In the genomic region with DNA sequence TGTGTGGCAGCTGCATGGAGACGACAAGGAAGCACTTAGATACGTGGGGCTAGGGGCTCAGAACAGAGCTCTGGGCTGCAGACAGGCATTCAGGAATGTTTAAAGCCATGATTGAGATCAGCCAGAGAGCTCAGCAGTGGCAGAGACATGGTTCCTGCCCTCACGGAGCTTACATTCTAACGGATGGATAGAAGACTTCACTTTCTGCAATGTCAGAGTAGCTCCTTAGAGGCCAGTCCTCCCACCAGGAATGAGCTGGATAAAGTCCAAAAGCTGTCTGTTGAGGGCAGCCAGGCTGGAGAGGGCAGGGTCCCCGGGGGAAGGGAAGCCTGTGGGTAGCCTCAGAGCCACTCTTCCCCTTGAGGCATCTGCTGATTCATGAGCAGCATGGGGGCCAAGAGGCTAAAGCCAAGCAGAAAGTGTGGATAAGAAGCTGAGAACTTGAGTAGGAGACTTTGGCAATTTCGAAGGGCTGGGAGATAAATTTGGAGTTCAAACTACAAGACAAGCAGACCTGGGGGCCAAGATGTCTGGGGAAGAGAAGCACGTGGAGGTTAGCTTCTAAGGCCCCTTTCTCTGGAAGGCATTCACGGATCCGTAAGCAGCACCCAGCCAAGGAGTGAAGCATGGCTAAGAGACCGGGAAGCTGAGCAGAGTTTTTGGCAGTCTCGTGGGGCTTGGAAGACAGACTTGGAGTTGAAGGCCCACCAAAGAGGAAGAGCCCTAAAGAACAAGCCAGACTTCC, we compare ENCODE assay signal across 23 cellular contexts. TPM values are rescaled to one million over a fixed set of nuclear protein-coding genes. Genes with fewer than 3 reads are reported as not detected.
DNase-seq lines count a peak whose midpoint lies in the region; ATAC-seq and TF ChIP-seq lines count a peak whose summit lies in the region.
"Had no signal": no experiment of that assay in that cellular context is flagged by ENCODE, and none has a peak within 500 bp of the region (broad histone marks: within the 10 kb centered on the region; RNA-seq: fewer than 3 reads in every experiment).

No MANE protein-coding gene starts in this region.

- H3K9ac ChIP-seq in H9 (ENCODE audit: extremely low read depth, insufficient read length, low read length) = no peak overlapping the region
- no peak overlapping the region for H3K9ac ChIP-seq in mucosa of rectum (ENCODE audit: low read depth in 1 of 2, low read length in 2 of 2)
- H3K9ac ChIP-seq in stomach smooth muscle (ENCODE audit: low read length in 2 of 2) = no peak overlapping the region

- no peaks in the 10 kb centered on the region for H3K79me2 ChIP-seq in H9 (ENCODE audit: insufficient read depth, low read length)

- H3K27me3 Mint-ChIP-seq in H9 (ENCODE audit: low read depth) (peaks cover 30% of the 10 kb centered on the region), chondrocyte (ENCODE audit: low read depth) (peaks cover 22% of the 10 kb centered on the region)

- no peak overlapping the region for H4K5ac ChIP-seq in H9 (ENCODE audit: insufficient read length, low read depth, low read length)

- TF ChIP-seq CTCF in H9 (conservative IDR thresholded peaks at IDR 0.05) = no peak
- no peak for TF ChIP-seq CTCF in chondrocyte (IDR thresholded peaks at IDR 0.05)

- H3K4me2 ChIP-seq in H9 (ENCODE audit: insufficient read depth, insufficient read length, low read length) = no peak overlapping the region

- peaks cover 0 to 3% of the 10 kb centered on the region in 2 experiments; a peak in 1 of 5 replicates for H3K9me3 Mint-ChIP-seq in H9
- H3K9me3 Mint-ChIP-seq in chondrocyte (ENCODE audit: low read depth) = no peaks in the 10 kb centered on the region
- H3K9me3 Mint-ChIP-seq: activated naive CD8-positive, alpha-beta T cell treated with anti-CD3 and anti-CD28 coated beads, Interleukin-2, amount 50 U/mL, for 24 hours; CD8-positive, alpha-beta T cell had no signal

- H2BK20ac ChIP-seq in H9 (ENCODE audit: low read depth, low read length, poor library complexity, severe bottlenecking) = no peak overlapping the region

- H3K4me1 ChIP-seq in H9 (ENCODE audit: insufficient read depth, low read length) (peaks cover 6% of the 10 kb centered on the region; the same call in 1 of the 2 replicates), mucosa of rectum (ENCODE audit: control insufficient read depth in 2 of 2, insufficient read depth in 2 of 2, low read length in 2 of 2) (peaks cover 2 to 3% of the 10 kb centered on the region in 2 donors), stomach smooth muscle (ENCODE audit: control insufficient read depth, insufficient read depth, low read length) (peaks cover 13% of the 10 kb centered on the region)
- H3K4me1 ChIP-seq: right lobe of liver had no signal

- ATAC-seq in GM19023 (IDR thresholded peaks at IDR 0.05; ENCODE audit: unreplicated experiment) = no peak
- ATAC-seq in GM19397 (IDR thresholded peaks at IDR 0.05; ENCODE audit: unreplicated experiment) = no peak
- ATAC-seq: activated naive CD8-positive, alpha-beta T cell treated with anti-CD3 and anti-CD28 coated beads, Interleukin-2, amount 50 U/mL, for 24 hours; CD8-positive, alpha-beta T cell; esophagus mucosa; right lobe of liver; SK-N-SH treated with all-trans-retinoic acid at 6 μM for 48 hours had no signal

- H3K36me3 ChIP-seq in mucosa of rectum (ENCODE audit: control insufficient read depth in 2 of 2, insufficient read depth in 2 of 2, low read length in 2 of 2) = no peaks in the 10 kb centered on the region
- H3K36me3 ChIP-seq in stomach smooth muscle (ENCODE audit: control insufficient read depth in 2 of 2, insufficient read depth in 2 of 2, low read length in 2 of 2) = no peaks in the 10 kb centered on the region
- H3K36me3 ChIP-seq: right lobe of liver had no signal

- H3K27ac ChIP-seq in H9 (ENCODE audit: insufficient read length, low read depth, low read length) (no peak overlapping the region), mucosa of rectum (ENCODE audit: low read depth in 2 of 2, low read length in 2 of 2) (peak overlapping the region; percentile 26 to 38), stomach smooth muscle (ENCODE audit: low read length) (peak overlapping the region; percentile 24)
- H3K27ac ChIP-seq: dorsolateral prefrontal cortex, right lobe of liver had no signal

- peaks cover 32 to 48% of the 10 kb centered on the region in 2 experiments for H3K4me1 Mint-ChIP-seq in H9
- H3K4me1 Mint-ChIP-seq in chondrocyte (ENCODE audit: low read depth) = peaks cover 16% of the 10 kb centered on the region
- H3K4me1 Mint-ChIP-seq: activated naive CD8-positive, alpha-beta T cell treated with anti-CD3 and anti-CD28 coated beads, Interleukin-2, amount 50 U/mL, for 24 hours had no signal

- no peaks in the 10 kb centered on the region for H3K36me3 Mint-ChIP-seq in H9 (ENCODE audit: insufficient read depth in 1 of 3, low read depth in 3 of 3)
- no peaks in the 10 kb centered on the region for H3K36me3 Mint-ChIP-seq in chondrocyte (ENCODE audit: low read depth)
- H3K36me3 Mint-ChIP-seq: CD8-positive, alpha-beta T cell had no signal

- H3K4me3 Mint-ChIP-seq in H9 = no peak overlapping the region
- H3K4me3 Mint-ChIP-seq in chondrocyte (ENCODE audit: unreplicated experiment) = no peak overlapping the region
- H3K4me3 Mint-ChIP-seq: activated naive CD8-positive, alpha-beta T cell treated with anti-CD3 and anti-CD28 coated beads, Interleukin-2, amount 50 U/mL, for 24 hours; CD8-positive, alpha-beta T cell had no signal

- H3K4ac ChIP-seq in H9 (ENCODE audit: low read depth, low read length) = no peak overlapping the region

- no peak overlapping the region for H2BK5ac ChIP-seq in H9 (ENCODE audit: insufficient read length, low read length)

- H3K56ac ChIP-seq in H9 (ENCODE audit: insufficient read length, low read depth, low read length) = no peak overlapping the region

- H3K27ac Mint-ChIP-seq in H9 = no peak overlapping the region
- H3K27ac Mint-ChIP-seq in chondrocyte (ENCODE audit: unreplicated experiment) = no peak overlapping the region
- H3K27ac Mint-ChIP-seq: activated naive CD8-positive, alpha-beta T cell treated with anti-CD3 and anti-CD28 coated beads, Interleukin-2, amount 50 U/mL, for 24 hours; CD8-positive, alpha-beta T cell had no signal

- no peaks in the 10 kb centered on the region for H3K79me1 ChIP-seq in H9 (ENCODE audit: insufficient read depth, low read depth, low read length, poor library complexity, severe bottlenecking)

- H3K9me3 ChIP-seq in H9 (ENCODE audit: control insufficient read depth, low read depth, low read length) = no peaks in the 10 kb centered on the region
- H3K9me3 ChIP-seq in mucosa of rectum (ENCODE audit: control insufficient read depth in 2 of 2, low read length in 2 of 2) = no peaks in the 10 kb centered on the region
- no peaks in the 10 kb centered on the region for H3K9me3 ChIP-seq in stomach smooth muscle (ENCODE audit: control insufficient read depth in 2 of 2, low read length in 2 of 2)
- H3K9me3 ChIP-seq: right lobe of liver had no signal

- H3K23ac ChIP-seq in H9 (ENCODE audit: insufficient read length, low read depth, low read length) = no peak overlapping the region

- H3K4me3 ChIP-seq in mucosa of rectum (ENCODE audit: low read length in 2 of 2) (no peak overlapping the region), stomach smooth muscle (ENCODE audit: low read length in 2 of 2) (no peak overlapping the region)
- H3K4me3 ChIP-seq: dorsolateral prefrontal cortex, right lobe of liver had no signal

- H3T11ph ChIP-seq in H9 (ENCODE audit: low read length) = no peak overlapping the region

- no peaks in the 10 kb centered on the region for H4K20me1 ChIP-seq in H9 (ENCODE audit: control insufficient read depth, insufficient read depth, insufficient read length)

- no peak overlapping the region for H4K8ac ChIP-seq in H9 (replicated peaks; ENCODE audit: insufficient read length, low read depth, low read length)

- no peak overlapping the region for H4K91ac ChIP-seq in H9 (ENCODE audit: insufficient read length, low read depth, low read length)

- H2AK5ac ChIP-seq in H9 (ENCODE audit: insufficient read length, low read length) = no peak overlapping the region

- no peak overlapping the region for H2BK15ac ChIP-seq in H9 (ENCODE audit: low read depth, low read length)

- no peak overlapping the region for H2BK120ac ChIP-seq in H9 (ENCODE audit: low read depth, low read length, poor library complexity, severe bottlenecking)

- no peak overlapping the region for H2AFZ ChIP-seq in H9 (ENCODE audit: low read length)

- H3K14ac ChIP-seq in H9 (ENCODE audit: insufficient read depth, low read length) = no peak overlapping the region

- peak; percentile 12 for DNase-seq in H9
- DNase-seq in chondrocyte (ENCODE audit: low spot score) = peak; percentile 22
- no peak for DNase-seq in NCI-H1694 (lab: John Stamatoyannopoulos, UW)
- DNase-seq in NCI-H345 (lab: John Stamatoyannopoulos, UW) = no peak
- DNase-seq: activated CD4-positive, alpha-beta T cell treated with anti-CD3 and anti-CD28 coated beads for 1 hour; activated naive CD8-positive, alpha-beta T cell treated with anti-CD3 and anti-CD28 coated beads, Interleukin-2, amount 50 U/mL, for 24 hours; DMS79 treated with DMSO at 0.1 percent for 48 hours; MV-4-11; NCI-H2029 treated with DMSO at 0.1 percent for 48 hours; T1000 had no signal

- H3K27me3 ChIP-seq in H9 (ENCODE audit: insufficient read depth, low read length) (no peaks in the 10 kb centered on the region), mucosa of rectum (ENCODE audit: control insufficient read depth in 2 of 2, insufficient read depth in 2 of 2, low read length in 2 of 2) (peaks cover 0 to 2% of the 10 kb centered on the region in 2 donors), stomach smooth muscle (ENCODE audit: control insufficient read depth in 1 of 2, insufficient read depth in 2 of 2, low read length in 2 of 2) (no peaks in the 10 kb centered on the region)
- H3K27me3 ChIP-seq: right lobe of liver had no signal

- H2BK12ac ChIP-seq in H9 (ENCODE audit: insufficient read length, low read depth, low read length) = no peak overlapping the region

- H3K18ac ChIP-seq in H9 (ENCODE audit: insufficient read length, low read depth, low read length) = no peak overlapping the region

- no CpG with 5 or more reads among the region's 11 CpGs for WGBS in H9 (ENCODE audit: extremely low coverage, insufficient read length, low lambda C conversion rate)

- no peaks in the 10 kb centered on the region for H3K23me2 ChIP-seq in H9 (ENCODE audit: insufficient read length, low read depth, low read length, poor library complexity, severe bottlenecking)

RNA-seq across cellular contexts. Expression of a gene that starts 9.7 kb away (rescaled TPM):
- total RNA-seq in H9 (2021) = not detected in 2 replicates
- not detected in 3 replicates for total RNA-seq in chondrocyte
- total RNA-seq: CD8-positive, alpha-beta T cell; esophagus mucosa; glomerular endothelial cell; liver; NCI-H460; osteocyte; right lobe of liver had no signal

RNA-seq across cellular contexts. Expression of a gene that starts 41.6 kb away (rescaled TPM):
- total RNA-seq in H9 (2021) (0.09 TPM in 1 of 2 replicates, not detected in the other), chondrocyte (0.77 to 2.9 TPM (median 2.8 TPM) in 3 replicates)
- total RNA-seq: CD8-positive, alpha-beta T cell had no signal

Comparison
In these comparisons a context has a peak if more than half of its experiments do, and no peak if none do; other contexts are left out.
1. DNase-seq: peak in H9 (single experiment) and chondrocyte (single experiment); none in NCI-H1694 (single experiment) and NCI-H345 (single experiment).